1 cellular context compared by ENCODE assay signal in the genomic region with DNA sequence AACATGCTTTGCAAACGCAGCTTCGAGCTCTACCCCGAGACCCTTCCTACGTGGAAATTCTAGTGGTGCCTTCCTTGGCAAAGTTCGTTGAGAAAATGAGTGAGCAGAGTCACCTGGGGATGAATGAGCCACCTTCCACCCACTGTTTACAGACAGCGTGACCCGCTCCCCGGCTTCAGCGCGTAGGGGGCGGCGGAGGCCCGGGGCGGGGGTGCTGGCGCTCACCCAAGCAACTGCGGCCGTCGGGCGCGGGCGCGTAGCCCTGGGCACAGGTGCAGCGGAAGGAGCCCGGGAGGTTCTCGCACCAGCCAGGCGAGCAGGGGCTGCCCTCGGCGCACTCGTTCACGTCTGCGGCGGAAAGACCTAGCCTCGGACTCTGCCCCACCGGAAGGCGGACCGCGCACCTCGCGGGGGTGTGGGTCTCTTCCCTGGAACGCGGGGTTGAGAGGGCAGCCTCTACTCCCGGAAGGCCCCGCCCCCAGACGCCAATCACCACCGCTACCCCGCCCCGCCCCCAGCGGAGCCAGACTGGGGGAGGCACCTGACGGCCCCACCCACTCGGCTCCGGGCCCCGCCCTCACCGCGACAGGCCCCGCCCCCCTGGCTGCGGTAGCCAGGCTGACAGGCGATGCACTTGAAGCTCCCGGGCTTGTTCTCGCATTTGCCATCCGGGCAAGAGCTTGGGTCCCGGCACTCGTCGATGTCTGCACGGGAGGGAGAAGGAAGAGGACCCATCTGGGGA.
TF ChIP-seq lines count a peak whose summit lies in the region.

No MANE protein-coding gene starts in this region.

TF ChIP-seq in HepG2, 621 proteins besides CTCF, POLR2A, EP300 and RAD21 (continues in another document):
- TF ChIP-seq HES4 (CRISPR knock-in tag; IDR thresholded peaks at IDR 0.05; ENCODE audit: borderline replicate concordance) (no peak), ZNF784 (CRISPR knock-in tag; IDR thresholded peaks at IDR 0.05; ENCODE audit: borderline replicate concordance) (no peak), NFKBIZ (CRISPR knock-in tag; IDR thresholded peaks at IDR 0.05) (no peak), REPIN1 (CRISPR knock-in tag; IDR thresholded peaks at IDR 0.05; ENCODE audit: borderline replicate concordance, low read depth) (peak; percentile 32; the same call in 1 of the 2 replicates), KLF12 (CRISPR knock-in tag; IDR thresholded peaks at IDR 0.05; ENCODE audit: borderline replicate concordance) (0 out of 2 replicates have a peak, but pooled peaks have one; percentile 44), RXRB (CRISPR knock-in tag; IDR thresholded peaks at IDR 0.05; ENCODE audit: borderline replicate concordance) (peak; percentile 47; the same call in 1 of the 2 replicates), RFXANK (CRISPR knock-in tag; IDR thresholded peaks at IDR 0.05) (no peak), GABPB1 (CRISPR knock-in tag; IDR thresholded peaks at IDR 0.05) (peak; percentile 89), NFE2L1 (CRISPR knock-in tag; IDR thresholded peaks at IDR 0.05; ENCODE audit: borderline replicate concordance) (no peak), ZFP62 (CRISPR knock-in tag; IDR thresholded peaks at IDR 0.05) (no peak), KDM2A (CRISPR knock-in tag; IDR thresholded peaks at IDR 0.05; ENCODE audit: borderline replicate concordance, low read depth) (peak; percentile 43; the same call in 1 of the 2 replicates), ZNF34 (CRISPR knock-in tag; IDR thresholded peaks at IDR 0.05; ENCODE audit: borderline replicate concordance) (no peak), HOXA3 (CRISPR knock-in tag; IDR thresholded peaks at IDR 0.05) (peak; percentile 68; the same call in 1 of the 2 replicates), SP1 (IDR thresholded peaks at IDR 0.05) (no peak), SP1 (CRISPR knock-in tag; IDR thresholded peaks at IDR 0.05) (peak; percentile 65), UBTF (CRISPR knock-in tag; IDR thresholded peaks at IDR 0.05) (peak; percentile 71; the same call in 1 of the 2 replicates), ZSCAN21 (CRISPR knock-in tag; IDR thresholded peaks at IDR 0.05; ENCODE audit: borderline replicate concordance) (no peak; the same call in 1 of the 2 replicates), PHF20 (CRISPR knock-in tag; IDR thresholded peaks at IDR 0.05) (peak; percentile 59; the same call in 1 of the 2 replicates), KMT2A (CRISPR knock-in tag; IDR thresholded peaks at IDR 0.05) (no peak), RXRA (CRISPR knock-in tag; IDR thresholded peaks at IDR 0.05) (peak; percentile 70), ZNF101 (CRISPR knock-in tag; IDR thresholded peaks at IDR 0.05; ENCODE audit: borderline replicate concordance, low read depth) (no peak), EZH2 (conservative IDR thresholded peaks at IDR 0.05; ENCODE audit: low read depth, low read length) (no peak), CERS6 (CRISPR knock-in tag; IDR thresholded peaks at IDR 0.05) (no peak)
- TF ChIP-seq, protein P1, sequence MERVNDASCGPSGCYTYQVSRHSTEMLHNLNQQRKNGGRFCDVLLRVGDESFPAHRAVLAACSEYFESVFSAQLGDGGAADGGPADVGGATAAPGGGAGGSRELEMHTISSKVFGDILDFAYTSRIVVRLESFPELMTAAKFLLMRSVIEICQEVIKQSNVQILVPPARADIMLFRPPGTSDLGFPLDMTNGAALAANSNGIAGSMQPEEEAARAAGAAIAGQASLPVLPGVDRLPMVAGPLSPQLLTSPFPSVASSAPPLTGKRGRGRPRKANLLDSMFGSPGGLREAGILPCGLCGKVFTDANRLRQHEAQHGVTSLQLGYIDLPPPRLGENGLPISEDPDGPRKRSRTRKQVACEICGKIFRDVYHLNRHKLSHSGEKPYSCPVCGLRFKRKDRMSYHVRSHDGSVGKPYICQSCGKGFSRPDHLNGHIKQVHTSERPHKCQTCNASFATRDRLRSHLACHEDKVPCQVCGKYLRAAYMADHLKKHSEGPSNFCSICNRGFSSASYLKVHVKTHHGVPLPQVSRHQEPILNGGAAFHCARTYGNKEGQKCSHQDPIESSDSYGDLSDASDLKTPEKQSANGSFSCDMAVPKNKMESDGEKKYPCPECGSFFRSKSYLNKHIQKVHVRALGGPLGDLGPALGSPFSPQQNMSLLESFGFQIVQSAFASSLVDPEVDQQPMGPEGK (CRISPR knock-in tag; IDR thresholded peaks at IDR 0.05), result peak; percentile 70
- TF ChIP-seq, protein P2, sequence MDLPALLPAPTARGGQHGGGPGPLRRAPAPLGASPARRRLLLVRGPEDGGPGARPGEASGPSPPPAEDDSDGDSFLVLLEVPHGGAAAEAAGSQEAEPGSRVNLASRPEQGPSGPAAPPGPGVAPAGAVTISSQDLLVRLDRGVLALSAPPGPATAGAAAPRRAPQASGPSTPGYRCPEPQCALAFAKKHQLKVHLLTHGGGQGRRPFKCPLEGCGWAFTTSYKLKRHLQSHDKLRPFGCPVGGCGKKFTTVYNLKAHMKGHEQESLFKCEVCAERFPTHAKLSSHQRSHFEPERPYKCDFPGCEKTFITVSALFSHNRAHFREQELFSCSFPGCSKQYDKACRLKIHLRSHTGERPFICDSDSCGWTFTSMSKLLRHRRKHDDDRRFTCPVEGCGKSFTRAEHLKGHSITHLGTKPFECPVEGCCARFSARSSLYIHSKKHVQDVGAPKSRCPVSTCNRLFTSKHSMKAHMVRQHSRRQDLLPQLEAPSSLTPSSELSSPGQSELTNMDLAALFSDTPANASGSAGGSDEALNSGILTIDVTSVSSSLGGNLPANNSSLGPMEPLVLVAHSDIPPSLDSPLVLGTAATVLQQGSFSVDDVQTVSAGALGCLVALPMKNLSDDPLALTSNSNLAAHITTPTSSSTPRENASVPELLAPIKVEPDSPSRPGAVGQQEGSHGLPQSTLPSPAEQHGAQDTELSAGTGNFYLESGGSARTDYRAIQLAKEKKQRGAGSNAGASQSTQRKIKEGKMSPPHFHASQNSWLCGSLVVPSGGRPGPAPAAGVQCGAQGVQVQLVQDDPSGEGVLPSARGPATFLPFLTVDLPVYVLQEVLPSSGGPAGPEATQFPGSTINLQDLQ (CRISPR knock-in tag; IDR thresholded peaks at IDR 0.05), result no peak
- TF ChIP-seq, protein P3, sequence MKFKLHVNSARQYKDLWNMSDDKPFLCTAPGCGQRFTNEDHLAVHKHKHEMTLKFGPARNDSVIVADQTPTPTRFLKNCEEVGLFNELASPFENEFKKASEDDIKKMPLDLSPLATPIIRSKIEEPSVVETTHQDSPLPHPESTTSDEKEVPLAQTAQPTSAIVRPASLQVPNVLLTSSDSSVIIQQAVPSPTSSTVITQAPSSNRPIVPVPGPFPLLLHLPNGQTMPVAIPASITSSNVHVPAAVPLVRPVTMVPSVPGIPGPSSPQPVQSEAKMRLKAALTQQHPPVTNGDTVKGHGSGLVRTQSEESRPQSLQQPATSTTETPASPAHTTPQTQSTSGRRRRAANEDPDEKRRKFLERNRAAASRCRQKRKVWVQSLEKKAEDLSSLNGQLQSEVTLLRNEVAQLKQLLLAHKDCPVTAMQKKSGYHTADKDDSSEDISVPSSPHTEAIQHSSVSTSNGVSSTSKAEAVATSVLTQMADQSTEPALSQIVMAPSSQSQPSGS (CRISPR knock-in tag; IDR thresholded peaks at IDR 0.05), result no peak
- TF ChIP-seq, protein P4, sequence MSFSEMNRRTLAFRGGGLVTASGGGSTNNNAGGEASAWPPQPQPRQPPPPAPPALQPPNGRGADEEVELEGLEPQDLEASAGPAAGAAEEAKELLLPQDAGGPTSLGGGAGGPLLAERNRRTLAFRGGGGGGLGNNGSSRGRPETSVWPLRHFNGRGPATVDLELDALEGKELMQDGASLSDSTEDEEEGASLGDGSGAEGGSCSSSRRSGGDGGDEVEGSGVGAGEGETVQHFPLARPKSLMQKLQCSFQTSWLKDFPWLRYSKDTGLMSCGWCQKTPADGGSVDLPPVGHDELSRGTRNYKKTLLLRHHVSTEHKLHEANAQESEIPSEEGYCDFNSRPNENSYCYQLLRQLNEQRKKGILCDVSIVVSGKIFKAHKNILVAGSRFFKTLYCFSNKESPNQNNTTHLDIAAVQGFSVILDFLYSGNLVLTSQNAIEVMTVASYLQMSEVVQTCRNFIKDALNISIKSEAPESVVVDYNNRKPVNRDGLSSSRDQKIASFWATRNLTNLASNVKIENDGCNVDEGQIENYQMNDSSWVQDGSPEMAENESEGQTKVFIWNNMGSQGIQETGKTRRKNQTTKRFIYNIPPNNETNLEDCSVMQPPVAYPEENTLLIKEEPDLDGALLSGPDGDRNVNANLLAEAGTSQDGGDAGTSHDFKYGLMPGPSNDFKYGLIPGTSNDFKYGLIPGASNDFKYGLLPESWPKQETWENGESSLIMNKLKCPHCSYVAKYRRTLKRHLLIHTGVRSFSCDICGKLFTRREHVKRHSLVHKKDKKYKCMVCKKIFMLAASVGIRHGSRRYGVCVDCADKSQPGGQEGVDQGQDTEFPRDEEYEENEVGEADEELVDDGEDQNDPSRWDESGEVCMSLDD (CRISPR knock-in tag; IDR thresholded peaks at IDR 0.05; ENCODE audit: borderline replicate concordance), result no peak
- TF ChIP-seq, protein P5, sequence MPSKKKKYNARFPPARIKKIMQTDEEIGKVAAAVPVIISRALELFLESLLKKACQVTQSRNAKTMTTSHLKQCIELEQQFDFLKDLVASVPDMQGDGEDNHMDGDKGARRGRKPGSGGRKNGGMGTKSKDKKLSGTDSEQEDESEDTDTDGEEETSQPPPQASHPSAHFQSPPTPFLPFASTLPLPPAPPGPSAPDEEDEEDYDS (CRISPR knock-in tag; IDR thresholded peaks at IDR 0.05), result peak; percentile 28; the same call in 1 of the 2 replicates
- TF ChIP-seq, protein P6, sequence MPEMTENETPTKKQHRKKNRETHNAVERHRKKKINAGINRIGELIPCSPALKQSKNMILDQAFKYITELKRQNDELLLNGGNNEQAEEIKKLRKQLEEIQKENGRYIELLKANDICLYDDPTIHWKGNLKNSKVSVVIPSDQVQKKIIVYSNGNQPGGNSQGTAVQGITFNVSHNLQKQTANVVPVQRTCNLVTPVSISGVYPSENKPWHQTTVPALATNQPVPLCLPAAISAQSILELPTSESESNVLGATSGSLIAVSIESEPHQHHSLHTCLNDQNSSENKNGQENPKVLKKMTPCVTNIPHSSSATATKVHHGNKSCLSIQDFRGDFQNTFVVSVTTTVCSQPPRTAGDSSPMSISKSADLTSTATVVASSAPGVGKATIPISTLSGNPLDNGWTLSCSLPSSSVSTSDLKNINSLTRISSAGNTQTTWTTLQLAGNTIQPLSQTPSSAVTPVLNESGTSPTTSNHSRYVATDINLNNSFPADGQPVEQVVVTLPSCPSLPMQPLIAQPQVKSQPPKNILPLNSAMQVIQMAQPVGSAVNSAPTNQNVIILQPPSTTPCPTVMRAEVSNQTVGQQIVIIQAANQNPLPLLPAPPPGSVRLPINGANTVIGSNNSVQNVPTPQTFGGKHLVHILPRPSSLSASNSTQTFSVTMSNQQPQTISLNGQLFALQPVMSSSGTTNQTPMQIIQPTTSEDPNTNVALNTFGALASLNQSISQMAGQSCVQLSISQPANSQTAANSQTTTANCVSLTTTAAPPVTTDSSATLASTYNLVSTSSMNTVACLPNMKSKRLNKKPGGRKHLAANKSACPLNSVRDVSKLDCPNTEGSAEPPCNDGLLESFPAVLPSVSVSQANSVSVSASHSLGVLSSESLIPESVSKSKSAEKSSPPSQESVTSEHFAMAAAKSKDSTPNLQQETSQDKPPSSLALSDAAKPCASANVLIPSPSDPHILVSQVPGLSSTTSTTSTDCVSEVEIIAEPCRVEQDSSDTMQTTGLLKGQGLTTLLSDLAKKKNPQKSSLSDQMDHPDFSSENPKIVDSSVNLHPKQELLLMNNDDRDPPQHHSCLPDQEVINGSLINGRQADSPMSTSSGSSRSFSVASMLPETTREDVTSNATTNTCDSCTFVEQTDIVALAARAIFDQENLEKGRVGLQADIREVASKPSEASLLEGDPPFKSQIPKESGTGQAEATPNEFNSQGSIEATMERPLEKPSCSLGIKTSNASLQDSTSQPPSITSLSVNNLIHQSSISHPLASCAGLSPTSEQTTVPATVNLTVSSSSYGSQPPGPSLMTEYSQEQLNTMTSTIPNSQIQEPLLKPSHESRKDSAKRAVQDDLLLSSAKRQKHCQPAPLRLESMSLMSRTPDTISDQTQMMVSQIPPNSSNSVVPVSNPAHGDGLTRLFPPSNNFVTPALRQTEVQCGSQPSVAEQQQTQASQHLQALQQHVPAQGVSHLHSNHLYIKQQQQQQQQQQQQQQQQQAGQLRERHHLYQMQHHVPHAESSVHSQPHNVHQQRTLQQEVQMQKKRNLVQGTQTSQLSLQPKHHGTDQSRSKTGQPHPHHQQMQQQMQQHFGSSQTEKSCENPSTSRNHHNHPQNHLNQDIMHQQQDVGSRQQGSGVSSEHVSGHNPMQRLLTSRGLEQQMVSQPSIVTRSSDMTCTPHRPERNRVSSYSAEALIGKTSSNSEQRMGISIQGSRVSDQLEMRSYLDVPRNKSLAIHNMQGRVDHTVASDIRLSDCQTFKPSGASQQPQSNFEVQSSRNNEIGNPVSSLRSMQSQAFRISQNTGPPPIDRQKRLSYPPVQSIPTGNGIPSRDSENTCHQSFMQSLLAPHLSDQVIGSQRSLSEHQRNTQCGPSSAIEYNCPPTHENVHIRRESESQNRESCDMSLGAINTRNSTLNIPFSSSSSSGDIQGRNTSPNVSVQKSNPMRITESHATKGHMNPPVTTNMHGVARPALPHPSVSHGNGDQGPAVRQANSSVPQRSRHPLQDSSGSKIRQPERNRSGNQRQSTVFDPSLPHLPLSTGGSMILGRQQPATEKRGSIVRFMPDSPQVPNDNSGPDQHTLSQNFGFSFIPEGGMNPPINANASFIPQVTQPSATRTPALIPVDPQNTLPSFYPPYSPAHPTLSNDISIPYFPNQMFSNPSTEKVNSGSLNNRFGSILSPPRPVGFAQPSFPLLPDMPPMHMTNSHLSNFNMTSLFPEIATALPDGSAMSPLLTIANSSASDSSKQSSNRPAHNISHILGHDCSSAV (CRISPR knock-in tag; IDR thresholded peaks at IDR 0.05; ENCODE audit: borderline replicate concordance), result no peak
